In genomic region chr2:169798718-169799495, GRCh38 we compare ENCODE assay signal across 8 cellular contexts. TPM values are rescaled to one million over a fixed set of nuclear protein-coding genes. Genes with fewer than 3 reads are reported as not detected.
A peak's percentile ranks its signal among the peaks of the same experiment; 100 is the strongest.
DNase-seq lines count a peak whose midpoint lies in the region; TF ChIP-seq lines count a peak whose summit lies in the region.

Gene SSB, plus strand, starts transcription at chr2:169798871. Its CDS starts 2,090 bp downstream, at chr2:169800961.

- H3K36me3 ChIP-seq in SK-N-SH (replicated peaks in 1 of 2; ENCODE audit: control insufficient read depth in 1 of 2, insufficient read depth in 2 of 2, low read length in 1 of 2) (peaks cover 16 to 25% of the 10 kb centered on the region in 2 experiments), suprapubic skin (peaks cover 7% of the 10 kb centered on the region)

- H3K79me2 ChIP-seq in SK-N-SH (ENCODE audit: insufficient read depth) = peaks cover 51% of the 10 kb centered on the region

- no peak for TF ChIP-seq EP300 in SK-N-SH (IDR thresholded peaks at IDR 0.05; ENCODE audit: borderline replicate concordance in 1 of 2, low read depth in 1 of 2, low read length in 1 of 2)
- no peak for TF ChIP-seq EP300 in suprapubic skin (IDR thresholded peaks at IDR 0.05)

- H2AFZ ChIP-seq in SK-N-SH (ENCODE audit: low read depth) = peak within 1 kb of the TSS; percentile 93

- peak within 1 kb of the TSS; percentile 94 for H3K9ac ChIP-seq in SK-N-SH

- H3K9me3 ChIP-seq in SK-N-SH = no peaks in the 10 kb centered on the region
- no peaks in the 10 kb centered on the region for H3K9me3 ChIP-seq in suprapubic skin

- peak within 1 kb of the TSS; percentile 83 to 92 for H3K27ac ChIP-seq in SK-N-SH (ENCODE audit: low read depth in 2 of 2, low read length in 1 of 2)
- H3K27ac ChIP-seq in suprapubic skin = peak within 1 kb of the TSS; percentile 84

- CTCF ChIA-PET in HEK293T (lab: Yijun Ruan, JAX) (no interaction called here), SK-N-SH (lab: Yijun Ruan, JAX) (interaction anchor here (1.2 kb wide), 1 partner anchor 130 kb away, joined by 3 read pairs; no protein-coding TSS in a partner anchor)

- no peak for TF ChIP-seq CTCF in SK-N-SH (IDR thresholded peaks at IDR 0.05)
- peak in 1 of 2 donors; percentile 1 for TF ChIP-seq CTCF in suprapubic skin (IDR thresholded peaks at IDR 0.05)

- H3K4me3 ChIP-seq in SK-N-SH (ENCODE audit: low read depth in 2 of 2, low read length in 1 of 2) (peak within 1 kb of the TSS; percentile 84 to 85), suprapubic skin (peak within 1 kb of the TSS; percentile 82)

- 1% methylated on average over 21 of the region's 63 CpGs for WGBS in SK-N-SH (ENCODE audit: low lambda C conversion rate)
- under 1% methylated on average over 31 of the region's 63 CpGs for WGBS in suprapubic skin

- H3F3A ChIP-seq in SK-N-SH (replicated peaks; ENCODE audit: insufficient read depth) = no peaks in the 10 kb centered on the region

- TF ChIP-seq POLR2A in suprapubic skin (IDR thresholded peaks at IDR 0.05) = peak in 1 of 2 donors; percentile 60

- H3K4me1 ChIP-seq in SK-N-SH (ENCODE audit: control insufficient read depth in 1 of 2, insufficient read depth in 2 of 2, low read depth in 1 of 2, low read length in 1 of 2) = no peaks in the 10 kb centered on the region; a peak in 1 of 4 replicates
- H3K4me1 ChIP-seq in suprapubic skin = peaks cover 24% of the 10 kb centered on the region

- POLR2A ChIA-PET in HEK293T (lab: Yijun Ruan, JAX) (interaction anchor here (0.7 to 1.2 kb wide), 6 partner anchors 9 to 289 kb away, joined by 3 to 7 read pairs (median 4); partner anchors contain the start of genes KLHL23, KLHL41 and UBR3), SK-N-SH (lab: Yijun Ruan, JAX) (interaction anchor here (0.7 to 0.8 kb wide), 2 partner anchors 17 to 83 kb away, joined by 3 read pairs; no protein-coding TSS in a partner anchor)

- H4K20me1 ChIP-seq in SK-N-SH (ENCODE audit: insufficient read depth) = no peaks in the 10 kb centered on the region; the same call in 1 of the 2 replicates

- peak; percentile 99 for DNase-seq in GM03348 (ENCODE audit: low spot score)
- peak; percentile 97 for DNase-seq in HEK293T (ENCODE audit: extremely low spot score)
- peak; percentile 87 for DNase-seq in MV-4-11 (lab: John Stamatoyannopoulos, UW)
- peak; percentile 99 for DNase-seq in SK-N-SH
- DNase-seq in activated naive CD4-positive, alpha-beta T cell treated with anti-CD3 and anti-CD28 coated beads, Interleukin-2, amount 50 U/mL, for 16 hours = peak; percentile 95
- peak; percentile 93 for DNase-seq in germinal center (ENCODE audit: low spot score)
- peak; percentile 17 to 96 (median 86) for DNase-seq in nucleus accumbens (lab: John Stamatoyannopoulos, UW)
- DNase-seq in suprapubic skin (ENCODE audit: low spot score in 2 of 2) = peak; percentile 91 to 93

- peak within 1 kb of the TSS; percentile 75 for H3K4me2 ChIP-seq in SK-N-SH

- H3K27me3 ChIP-seq in SK-N-SH (ENCODE audit: insufficient read depth) (no peaks in the 10 kb centered on the region), suprapubic skin (no peaks in the 10 kb centered on the region)

- no peak for TF ChIP-seq RAD21 in SK-N-SH (IDR thresholded peaks at IDR 0.05; ENCODE audit: low read length)

- no peaks in the 10 kb centered on the region for H3K9me2 ChIP-seq in SK-N-SH

TF ChIP-seq in HEK293T, 16 proteins besides CTCF, POLR2A, EP300 and RAD21:
- TF ChIP-seq ZNF384 (IDR thresholded peaks at IDR 0.05) = peak; percentile 57; the same call in 1 of the 2 replicates
- no peak for TF ChIP-seq HDGF (IDR thresholded peaks at IDR 0.05; ENCODE audit: borderline replicate concordance)

TF ChIP-seq in SK-N-SH, 30 proteins besides CTCF, POLR2A, EP300 and RAD21 (continues in another document):
- TF ChIP-seq TCF12 (IDR thresholded peaks at IDR 0.05) (no peak), PBX3 (IDR thresholded peaks at IDR 0.05) (no peak), GABPA (IDR thresholded peaks at IDR 0.05; ENCODE audit: low read depth) (no peak; the same call in 1 of the 2 replicates), MAX (IDR thresholded peaks at IDR 0.05; ENCODE audit: low read depth) (no peak; the same call in 1 of the 2 replicates), YY1 (IDR thresholded peaks at IDR 0.05; ENCODE audit: low read depth) (0 out of 2 replicates have a peak, but pooled peaks have one; percentile 25), FOSL2 (IDR thresholded peaks at IDR 0.05; ENCODE audit: borderline replicate concordance, low read depth) (no peak), NRF1 (IDR thresholded peaks at IDR 0.05; ENCODE audit: low read depth, low read length) (peak; percentile 96), JUND (IDR thresholded peaks at IDR 0.05) (no peak), REST (IDR thresholded peaks at IDR 0.05; ENCODE audit: low read depth, low read length) (no peak), RXRA (IDR thresholded peaks at IDR 0.05; ENCODE audit: borderline replicate concordance, low read depth) (no peak), USF1 (IDR thresholded peaks at IDR 0.05; ENCODE audit: borderline replicate concordance, low read depth) (no peak), FOXJ3 (CRISPR knock-in tag; IDR thresholded peaks at IDR 0.05) (no peak), RCOR1 (IDR thresholded peaks at IDR 0.05; ENCODE audit: low read length) (no peak), SMC3 (IDR thresholded peaks at IDR 0.05; ENCODE audit: low read depth, low read length) (0 out of 2 replicates have a peak, but pooled peaks have one; percentile 8), TEAD4 (IDR thresholded peaks at IDR 0.05; ENCODE audit: borderline replicate concordance, insufficient read depth) (no peak), SIN3A (IDR thresholded peaks at IDR 0.05; ENCODE audit: borderline replicate concordance, low read depth, low read length) (no peak), MXI1 (IDR thresholded peaks at IDR 0.05; ENCODE audit: low read depth, low read length) (peak; percentile 67), NFIC (IDR thresholded peaks at IDR 0.05; ENCODE audit: borderline replicate concordance) (no peak), MEF2A (IDR thresholded peaks at IDR 0.05; ENCODE audit: borderline replicate concordance, low read depth) (no peak), TAF1 (IDR thresholded peaks at IDR 0.05; ENCODE audit: borderline replicate concordance, low read depth, low read length) (peak; percentile 77; the same call in 1 of the 2 replicates), USF2 (IDR thresholded peaks at IDR 0.05; ENCODE audit: borderline replicate concordance, low read depth, low read length) (no peak), RFX5 (IDR thresholded peaks at IDR 0.05; ENCODE audit: low read length) (no peak)

RNA-seq across cellular contexts. Expression of gene SSB, which starts in this region (rescaled TPM):
- 60.8 and 80.3 TPM in 2 replicates for polyA plus RNA-seq in SK-N-SH (2012; rRNA removed)
- 95.3 and 140 TPM in 2 replicates for polyA plus RNA-seq in SK-N-SH (2012; cell fraction: cytosol; rRNA removed)
- 28.0 and 58.2 TPM in 2 replicates for polyA plus RNA-seq in SK-N-SH (2012; cell fraction: nucleus; rRNA removed)
- total RNA-seq in suprapubic skin = 10 to 100 TPM; 35.5 to 91.0 (median 44.4) TPM

Comparison
In these comparisons a context has a peak if more than half of its experiments do, and no peak if none do; other contexts are left out.
1. Peak in every context shown above with its lines: DNase-seq, H3K4me3 ChIP-seq and H3K27ac ChIP-seq.